In the genomic region with DNA sequence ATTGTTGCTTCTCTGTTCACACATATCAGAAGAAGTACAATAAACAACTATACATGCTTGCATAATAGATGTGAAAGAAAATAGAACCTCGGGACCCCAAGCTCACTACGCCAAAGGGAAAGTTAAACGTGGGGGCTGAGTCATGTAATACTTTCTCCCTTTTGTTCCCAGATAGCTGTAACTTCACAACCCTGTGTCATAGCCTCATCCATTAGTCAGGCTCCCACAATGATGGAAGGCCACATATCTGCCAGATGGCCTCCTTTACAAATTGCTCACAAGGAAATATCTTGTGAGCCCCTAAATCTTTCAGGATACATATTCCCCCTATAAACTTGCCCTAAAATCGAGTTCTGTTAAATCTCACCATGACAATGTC, we compare ENCODE assay signal across 3 cellular contexts.
TF ChIP-seq lines count a peak whose summit lies in the region.

No MANE protein-coding gene starts in this region.

TF ChIP-seq in GM23338, 12 proteins besides CTCF, POLR2A, EP300 and RAD21 (continues in another document):
- TF ChIP-seq CREB1 (CRISPR knock-in tag; IDR thresholded peaks at IDR 0.05; ENCODE audit: low read depth) (no peak), STAT1 (IDR thresholded peaks at IDR 0.05; ENCODE audit: unreplicated experiment) (no peak), ZNF114 (CRISPR knock-in tag; IDR thresholded peaks at IDR 0.05) (no peak), EZH2phosphoT487 (IDR thresholded peaks at IDR 0.05; ENCODE audit: unreplicated experiment) (no peak), ETS1 (IDR thresholded peaks at IDR 0.05) (no peak)
- TF ChIP-seq, protein P1, sequence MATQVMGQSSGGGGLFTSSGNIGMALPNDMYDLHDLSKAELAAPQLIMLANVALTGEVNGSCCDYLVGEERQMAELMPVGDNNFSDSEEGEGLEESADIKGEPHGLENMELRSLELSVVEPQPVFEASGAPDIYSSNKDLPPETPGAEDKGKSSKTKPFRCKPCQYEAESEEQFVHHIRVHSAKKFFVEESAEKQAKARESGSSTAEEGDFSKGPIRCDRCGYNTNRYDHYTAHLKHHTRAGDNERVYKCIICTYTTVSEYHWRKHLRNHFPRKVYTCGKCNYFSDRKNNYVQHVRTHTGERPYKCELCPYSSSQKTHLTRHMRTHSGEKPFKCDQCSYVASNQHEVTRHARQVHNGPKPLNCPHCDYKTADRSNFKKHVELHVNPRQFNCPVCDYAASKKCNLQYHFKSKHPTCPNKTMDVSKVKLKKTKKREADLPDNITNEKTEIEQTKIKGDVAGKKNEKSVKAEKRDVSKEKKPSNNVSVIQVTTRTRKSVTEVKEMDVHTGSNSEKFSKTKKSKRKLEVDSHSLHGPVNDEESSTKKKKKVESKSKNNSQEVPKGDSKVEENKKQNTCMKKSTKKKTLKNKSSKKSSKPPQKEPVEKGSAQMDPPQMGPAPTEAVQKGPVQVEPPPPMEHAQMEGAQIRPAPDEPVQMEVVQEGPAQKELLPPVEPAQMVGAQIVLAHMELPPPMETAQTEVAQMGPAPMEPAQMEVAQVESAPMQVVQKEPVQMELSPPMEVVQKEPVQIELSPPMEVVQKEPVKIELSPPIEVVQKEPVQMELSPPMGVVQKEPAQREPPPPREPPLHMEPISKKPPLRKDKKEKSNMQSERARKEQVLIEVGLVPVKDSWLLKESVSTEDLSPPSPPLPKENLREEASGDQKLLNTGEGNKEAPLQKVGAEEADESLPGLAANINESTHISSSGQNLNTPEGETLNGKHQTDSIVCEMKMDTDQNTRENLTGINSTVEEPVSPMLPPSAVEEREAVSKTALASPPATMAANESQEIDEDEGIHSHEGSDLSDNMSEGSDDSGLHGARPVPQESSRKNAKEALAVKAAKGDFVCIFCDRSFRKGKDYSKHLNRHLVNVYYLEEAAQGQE (IDR thresholded peaks at IDR 0.05; ENCODE audit: unreplicated experiment): no peak

TF ChIP-seq in H1, 55 proteins besides CTCF, POLR2A, EP300 and RAD21:
- TF ChIP-seq SRF (IDR thresholded peaks at IDR 0.05; ENCODE audit: low read depth, low read length): no peak

TF ChIP-seq in HepG2, 621 proteins besides CTCF, POLR2A, EP300 and RAD21:
- no peak for TF ChIP-seq ZSCAN9 (CRISPR knock-in tag; IDR thresholded peaks at IDR 0.05; ENCODE audit: borderline replicate concordance)
- TF ChIP-seq, protein P2, sequence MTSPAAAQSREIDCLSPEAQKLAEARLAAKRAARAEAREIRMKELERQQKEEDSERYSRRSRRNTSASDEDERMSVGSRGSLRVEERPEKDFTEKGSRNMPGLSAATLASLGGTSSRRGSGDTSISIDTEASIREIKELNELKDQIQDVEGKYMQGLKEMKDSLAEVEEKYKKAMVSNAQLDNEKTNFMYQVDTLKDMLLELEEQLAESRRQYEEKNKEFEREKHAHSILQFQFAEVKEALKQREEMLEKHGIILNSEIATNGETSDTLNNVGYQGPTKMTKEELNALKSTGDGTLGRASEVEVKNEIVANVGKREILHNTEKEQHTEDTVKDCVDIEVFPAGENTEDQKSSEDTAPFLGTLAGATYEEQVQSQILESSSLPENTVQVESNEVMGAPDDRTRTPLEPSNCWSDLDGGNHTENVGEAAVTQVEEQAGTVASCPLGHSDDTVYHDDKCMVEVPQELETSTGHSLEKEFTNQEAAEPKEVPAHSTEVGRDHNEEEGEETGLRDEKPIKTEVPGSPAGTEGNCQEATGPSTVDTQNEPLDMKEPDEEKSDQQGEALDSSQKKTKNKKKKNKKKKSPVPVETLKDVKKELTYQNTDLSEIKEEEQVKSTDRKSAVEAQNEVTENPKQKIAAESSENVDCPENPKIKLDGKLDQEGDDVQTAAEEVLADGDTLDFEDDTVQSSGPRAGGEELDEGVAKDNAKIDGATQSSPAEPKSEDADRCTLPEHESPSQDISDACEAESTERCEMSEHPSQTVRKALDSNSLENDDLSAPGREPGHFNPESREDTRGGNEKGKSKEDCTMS (CRISPR knock-in tag; conservative IDR thresholded peaks at IDR 0.05): no peak
- no peak for TF ChIP-seq MNT (IDR thresholded peaks at IDR 0.05)
- no peak for TF ChIP-seq ZNF816 (CRISPR knock-in tag; IDR thresholded peaks at IDR 0.05; ENCODE audit: borderline replicate concordance)
- no peak for TF ChIP-seq ZNF75D (CRISPR knock-in tag; IDR thresholded peaks at IDR 0.05; ENCODE audit: borderline replicate concordance)
- TF ChIP-seq, protein P3, sequence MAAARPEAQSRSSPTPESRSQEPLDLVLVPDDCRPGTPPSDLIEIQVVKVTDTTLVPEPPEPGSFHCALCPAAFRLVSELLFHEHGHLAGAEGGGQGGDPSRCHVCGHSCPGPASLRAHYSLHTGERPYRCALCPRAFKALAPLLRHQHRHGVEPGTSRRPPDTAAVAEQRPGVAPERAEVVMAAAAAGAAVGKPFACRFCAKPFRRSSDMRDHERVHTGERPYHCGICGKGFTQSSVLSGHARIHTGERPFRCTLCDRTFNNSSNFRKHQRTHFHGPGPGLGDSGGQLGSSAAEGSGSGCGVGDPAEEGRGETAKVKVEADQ (CRISPR knock-in tag; IDR thresholded peaks at IDR 0.05; ENCODE audit: borderline replicate concordance): no peak
- no peak for TF ChIP-seq PBX2 (CRISPR knock-in tag; IDR thresholded peaks at IDR 0.05)
- TF ChIP-seq ZNF580 (CRISPR knock-in tag; IDR thresholded peaks at IDR 0.05; ENCODE audit: borderline replicate concordance, low read depth): no peak
- no peak for TF ChIP-seq RXRA (CRISPR knock-in tag; IDR thresholded peaks at IDR 0.05)
- no peak for TF ChIP-seq ZNF574 (CRISPR knock-in tag; IDR thresholded peaks at IDR 0.05)
- no peak for TF ChIP-seq ZNF776 (CRISPR knock-in tag; IDR thresholded peaks at IDR 0.05)
